ENCODE assay signal across 11 cellular contexts in genomic region chr5:161847896-161848510, GRCh38. TPM values are rescaled to one million over a fixed set of nuclear protein-coding genes. Genes with fewer than 3 reads are reported as not detected.
A peak's percentile ranks its signal among the peaks of the same experiment; 100 is the strongest.
DNase-seq lines count a peak whose midpoint lies in the region; ATAC-seq and TF ChIP-seq lines count a peak whose summit lies in the region.
"Had no signal": no experiment of that assay in that cellular context is flagged by ENCODE, and none has a peak within 500 bp of the region (broad histone marks: within the 10 kb centered on the region; RNA-seq: fewer than 3 reads in every experiment).

GABRA1 (plus strand) TSS chr5:161848120; CDS start chr5:161850811, 2,691 bp downstream.

- 1% methylated on average over 21 of the region's 21 CpGs for WGBS in tibial nerve, 2 donors

- CTCF ChIA-PET in PC-3 (lab: Charles Lee) (no interaction called here), Caco-2 (lab: Charles Lee) (no interaction called here)

- H3K4me1 Mint-ChIP-seq in Caco-2 (ENCODE audit: low read depth, unreplicated experiment): no peaks in the 10 kb centered on the region

- no peak within 1 kb of the TSS for H2AFZ ChIP-seq in PC-3 (ENCODE audit: low read length)

- H3K36me3 Mint-ChIP-seq in Caco-2 (ENCODE audit: insufficient read depth, unreplicated experiment): no peaks in the 10 kb centered on the region

- TF ChIP-seq CTCF in tibial nerve (IDR thresholded peaks at IDR 0.05) (no peak), PC-3 (conservative IDR thresholded peaks at IDR 0.05; ENCODE audit: low read depth, low read length) (no peak), Caco-2 (IDR thresholded peaks at IDR 0.05; ENCODE audit: insufficient read depth in 1 of 2, low read depth in 1 of 2, low read length in 1 of 2, severe bottlenecking in 1 of 2, unreplicated experiment in 1 of 2) (no peak)

- no peaks in the 10 kb centered on the region for H3F3A ChIP-seq in PC-3 (ENCODE audit: low read length, unreplicated experiment)

- no peaks in the 10 kb centered on the region for H3K27me3 ChIP-seq in MG63
- H3K27me3 ChIP-seq in tibial nerve: peaks cover 0 to 33% of the 10 kb centered on the region in 2 donors
- peaks cover 30% of the 10 kb centered on the region; the same call in 1 of the 2 replicates for H3K27me3 ChIP-seq in PC-3 (ENCODE audit: low read length)
- no peaks in the 10 kb centered on the region for H3K27me3 ChIP-seq in Caco-2 (replicated peaks; ENCODE audit: control insufficient read depth, insufficient read depth, low read length)

- no peak for TF ChIP-seq EP300 in tibial nerve (IDR thresholded peaks at IDR 0.05)

- H3K9me2 ChIP-seq in PC-3 (replicated peaks; ENCODE audit: low read length): no peaks in the 10 kb centered on the region

- H3K27ac ChIP-seq in tibial nerve: no peak within 1 kb of the TSS
- H3K27ac ChIP-seq in PC-3 (ENCODE audit: low read length): no peak within 1 kb of the TSS
- H3K27ac ChIP-seq: tibial artery had no signal

- no peaks in the 10 kb centered on the region for H3K79me2 ChIP-seq in PC-3 (ENCODE audit: low read length)

- H3K27ac Mint-ChIP-seq in Caco-2 (ENCODE audit: unreplicated experiment): no peak within 1 kb of the TSS

- H3K4me2 ChIP-seq in PC-3 (ENCODE audit: low read length): no peak within 1 kb of the TSS

- peaks cover 4% of the 10 kb centered on the region for H3K27me3 Mint-ChIP-seq in Caco-2 (ENCODE audit: insufficient read depth, unreplicated experiment)

- H3K4me3 ChIP-seq in MG63: no peak within 1 kb of the TSS
- H3K4me3 ChIP-seq in iPS-11a (ENCODE audit: low read depth, low read length): peak within 1 kb of the TSS; percentile 58
- peak within 1 kb of the TSS in 2 of 4 donors; percentile 9 to 28 for H3K4me3 ChIP-seq in tibial nerve
- no peak within 1 kb of the TSS for H3K4me3 ChIP-seq in PC-3 (ENCODE audit: low read length)
- H3K4me3 ChIP-seq in Caco-2 (ENCODE audit: low read depth, low read length): no peak within 1 kb of the TSS
- H3K4me3 ChIP-seq: lung, tibial artery had no signal

- intact Hi-C loops in PC-3 (cut with micrococcal nuclease): no loop called here
- intact Hi-C loops in Caco-2 (cut with micrococcal nuclease; ENCODE audit: unreplicated experiment): no loop called here

- no peaks in the 10 kb centered on the region for H4K20me1 ChIP-seq in PC-3 (ENCODE audit: low read length)

- POLR2A ChIA-PET in PC-3 (lab: Charles Lee; ENCODE audit: unreplicated experiment): no interaction called here
- POLR2A ChIA-PET in Caco-2 (lab: Charles Lee): no interaction called here

- no TSS peak for BruUV-seq in PC-3 (replicated peaks; lab: Mats Ljungman, UMichigan)
- BruUV-seq in Caco-2 (replicated peaks; lab: Mats Ljungman, UMichigan): no TSS peak

- no peak within 1 kb of the TSS for H3K4me3 Mint-ChIP-seq in Caco-2 (ENCODE audit: unreplicated experiment)

- no peaks in the 10 kb centered on the region for H3K9me3 Mint-ChIP-seq in Caco-2 (ENCODE audit: unreplicated experiment)

- ATAC-seq in SK-N-SH treated with all-trans-retinoic acid at 6 μM for 48 hours: peak; percentile 76
- ATAC-seq in PC-3: no peak

- H3K4me1 ChIP-seq in tibial nerve: peaks cover 0 to 23% (median 0%) of the 10 kb centered on the region in 4 donors
- no peaks in the 10 kb centered on the region for H3K4me1 ChIP-seq in PC-3 (ENCODE audit: insufficient read depth, low read length)
- no peaks in the 10 kb centered on the region for H3K4me1 ChIP-seq in Caco-2

- H3K9ac ChIP-seq in PC-3 (ENCODE audit: low read length): no peak within 1 kb of the TSS

- no peaks in the 10 kb centered on the region for H3K9me3 ChIP-seq in MG63
- no peaks in the 10 kb centered on the region for H3K9me3 ChIP-seq in tibial nerve
- H3K9me3 ChIP-seq in PC-3 (ENCODE audit: low read length): no peaks in the 10 kb centered on the region
- H3K9me3 ChIP-seq in Caco-2: no peaks in the 10 kb centered on the region
- H3K9me3 ChIP-seq: tibial artery had no signal

- TF ChIP-seq POLR2A in tibial nerve (IDR thresholded peaks at IDR 0.05): no peak

- DNase-seq in MG63: peak; percentile 14
- DNase-seq in putamen (ENCODE audit: low spot score): peak; percentile 45
- DNase-seq in tibial nerve (ENCODE audit: low spot score in 2 of 2): no peak
- no peak for DNase-seq in PC-3
- no peak for DNase-seq in Caco-2
- no peak for DNase-seq in NK-92 (lab: John Stamatoyannopoulos, UW; ENCODE audit: unreplicated experiment)
- DNase-seq: KG1, tibial artery had no signal

- H3K36me3 ChIP-seq in MG63: no peaks in the 10 kb centered on the region
- H3K36me3 ChIP-seq in tibial nerve: no peaks in the 10 kb centered on the region
- H3K36me3 ChIP-seq in PC-3 (ENCODE audit: low read depth, low read length): no peaks in the 10 kb centered on the region
- H3K36me3 ChIP-seq in Caco-2 (ENCODE audit: control insufficient read depth, insufficient read depth, low read length): no peaks in the 10 kb centered on the region
- H3K36me3 ChIP-seq: tibial artery had no signal

TF ChIP-seq in SK-N-SH treated with all-trans-retinoic acid at 6 μM for 48 hours, 23 proteins besides CTCF, POLR2A, EP300 and RAD21:
- TF ChIP-seq ZFP30 (CRISPR knock-in tag; IDR thresholded peaks at IDR 0.05) (no peak), ZC3H10 (CRISPR knock-in tag; IDR thresholded peaks at IDR 0.05) (no peak)

RNA-seq across cellular contexts. Expression of gene GABRA1, which starts in this region (rescaled TPM):
- total RNA-seq in MG63 (2014; rRNA removed; shearing (Covaris generic); ENCODE audit: low replicate concordance): not detected in 2 replicates
- total RNA-seq in tibial nerve (not detected), PC-3 (2014; rRNA removed) (not detected in 2 replicates), Caco-2 (2022) (not detected in 2 replicates)

Comparison
In these comparisons a context has a peak if more than half of its experiments do, and no peak if none do; other contexts are left out.
1. Peak in DNase-seq in MG63; RNA of the gene not detected or under 1 TPM.